27 cellular contexts compared by ENCODE assay signal in genomic region chr6:41214559-41215238, GRCh38. TPM values are rescaled to one million over a fixed set of nuclear protein-coding genes. Genes with fewer than 3 reads are reported as not detected.
"Had no signal": no experiment of that assay in that cellular context is flagged by ENCODE, and none has a peak within 500 bp of the region (broad histone marks: within the 10 kb centered on the region; RNA-seq: fewer than 3 reads in every experiment).

No MANE protein-coding gene starts in this region.

- DNase-seq: activated CD4-positive, alpha-beta T cell treated with anti-CD3 and anti-CD28 coated beads for 36 hours; activated CD8-positive, alpha-beta memory T cell treated with anti-CD3 and anti-CD28 coated beads, Interleukin-2, amount 10 ng/mL, durations not matched to agents 7 days and 5 days; activated CD8-positive, alpha-beta T cell treated with anti-CD3 and anti-CD28 coated beads for 36 hours; activated gamma-delta T cell treated with Interleukin-2 at 50 U/mL for 16 hours; activated T-cell treated with anti-CD3 and anti-CD28 coated beads for 4 hours; anterior cingulate cortex; dermis blood vessel endothelial cell; effector memory CD4-positive, alpha-beta T cell; glutamatergic neuron; hippocampal formation; left cardiac atrium; mesendoderm; naive B cell; nucleus accumbens; right lobe of liver; stimulated activated CD4-positive, alpha-beta T cell treated with anti-CD3 and anti-CD28 coated beads, Interleukin-2, amount 100 ng/mL, for 24 hours; stimulated activated naive CD8-positive, alpha-beta T cell treated with anti-CD3 and anti-CD28 coated beads, Interleukin-15, amount 100 ng/mL, for 72 hours; T-helper 1 cell; tibial artery; WERI-Rb-1 had no signal

RNA-seq across cellular contexts. Expression of gene TREML4, which starts 13.4 kb away (rescaled TPM):
- total RNA-seq: activated CD4-positive, alpha-beta T cell treated with anti-CD3 and anti-CD28 coated beads for 36 hours; activated CD8-positive, alpha-beta memory T cell treated with anti-CD3 and anti-CD28 coated beads, Interleukin-2, amount 10 ng/mL, durations not matched to agents 7 days and 5 days; activated CD8-positive, alpha-beta T cell treated with anti-CD3 and anti-CD28 coated beads for 36 hours; body of pancreas; cardiac muscle cell; chondrocyte; dermis blood vessel endothelial cell; esophagus muscularis mucosa; frontal cortex; left cardiac atrium; lower leg skin; mucosa of gallbladder had no signal

RNA-seq across cellular contexts. Expression of gene TREML2, which starts 13.8 kb away (rescaled TPM):
- total RNA-seq: body of pancreas, cardiac muscle cell, chondrocyte, dermis blood vessel endothelial cell, mucosa of gallbladder had no signal

RNA-seq across cellular contexts. Expression of gene TREM2, which starts 51.8 kb away (rescaled TPM):
- total RNA-seq: activated CD4-positive, alpha-beta T cell treated with anti-CD3 and anti-CD28 coated beads for 36 hours; activated CD8-positive, alpha-beta memory T cell treated with anti-CD3 and anti-CD28 coated beads, Interleukin-2, amount 10 ng/mL, durations not matched to agents 7 days and 5 days; activated CD8-positive, alpha-beta T cell treated with anti-CD3 and anti-CD28 coated beads for 36 hours; cardiac muscle cell; chondrocyte; dermis blood vessel endothelial cell had no signal
